ENCODE assay signal across 1 cellular context in genomic region chr10:87850742-87851205, GRCh38.
TF ChIP-seq lines count a peak whose summit lies in the region.

No MANE protein-coding gene starts in this region.

TF ChIP-seq in IMR-90, 13 proteins besides CTCF, POLR2A, EP300 and RAD21 (continued from another document):
- TF ChIP-seq, protein P1, sequence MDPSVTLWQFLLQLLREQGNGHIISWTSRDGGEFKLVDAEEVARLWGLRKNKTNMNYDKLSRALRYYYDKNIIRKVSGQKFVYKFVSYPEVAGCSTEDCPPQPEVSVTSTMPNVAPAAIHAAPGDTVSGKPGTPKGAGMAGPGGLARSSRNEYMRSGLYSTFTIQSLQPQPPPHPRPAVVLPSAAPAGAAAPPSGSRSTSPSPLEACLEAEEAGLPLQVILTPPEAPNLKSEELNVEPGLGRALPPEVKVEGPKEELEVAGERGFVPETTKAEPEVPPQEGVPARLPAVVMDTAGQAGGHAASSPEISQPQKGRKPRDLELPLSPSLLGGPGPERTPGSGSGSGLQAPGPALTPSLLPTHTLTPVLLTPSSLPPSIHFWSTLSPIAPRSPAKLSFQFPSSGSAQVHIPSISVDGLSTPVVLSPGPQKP (IDR thresholded peaks at IDR 0.05; ENCODE audit: borderline replicate concordance, low read depth, low read length): no peak
- TF ChIP-seq RFX5 (IDR thresholded peaks at IDR 0.05; ENCODE audit: low read depth, low read length) (no peak), MAFK (IDR thresholded peaks at IDR 0.05; ENCODE audit: low read depth, low read length) (no peak; the same call in 1 of the 2 replicates)
